14 cellular contexts compared by ENCODE assay signal in genomic region chr5:157335534-157336422, GRCh38.
A peak's percentile ranks its signal among the peaks of the same experiment; 100 is the strongest.
DNase-seq lines count a peak whose midpoint lies in the region; ATAC-seq, FAIRE-seq and TF ChIP-seq lines count a peak whose summit lies in the region.
"Had no signal": no experiment of that assay in that cellular context is flagged by ENCODE, and none has a peak within 500 bp of the region (broad histone marks: within the 10 kb centered on the region; RNA-seq: fewer than 3 reads in every experiment).

No MANE protein-coding gene starts in this region.

- H3K9ac ChIP-seq in IMR-90 (ENCODE audit: low read depth, low read length), result no peak overlapping the region
- H3K9ac ChIP-seq: BLaER1 treated with 17β-estradiol and CSF1 and Interleukin-3, amounts not matched to agents 10 nM and 100 nM had no signal

- H3K4me3 Mint-ChIP-seq in effector memory CD8-positive, alpha-beta T cell, result no peak overlapping the region
- peak overlapping the region; percentile 20 for H3K4me3 Mint-ChIP-seq in osteocyte (ENCODE audit: unreplicated experiment)

- BruUV-seq in IMR-90 (replicated peaks; lab: Mats Ljungman, UMichigan), result no TSS peak

- no peaks in the 10 kb centered on the region for H3K9me3 Mint-ChIP-seq in effector memory CD8-positive, alpha-beta T cell
- peaks cover 3% of the 10 kb centered on the region for H3K9me3 Mint-ChIP-seq in osteocyte (ENCODE audit: unreplicated experiment)

- no peak overlapping the region for H4K91ac ChIP-seq in IMR-90 (ENCODE audit: insufficient read depth, low read depth, low read length)

- no peak overlapping the region for H4K8ac ChIP-seq in IMR-90 (ENCODE audit: low read depth in 2 of 2, low read length in 2 of 2)

- peak overlapping the region; percentile 46 to 60 for H3K27ac Mint-ChIP-seq in effector memory CD8-positive, alpha-beta T cell
- peak overlapping the region; percentile 92 for H3K27ac Mint-ChIP-seq in osteocyte (ENCODE audit: unreplicated experiment)

- no peak overlapping the region for H2AFZ ChIP-seq in IMR-90 (replicated peaks; ENCODE audit: low read length, poor library complexity)

- 71% methylated on average over 1 of the region's 8 CpGs; no CpG with 5 or more reads in 1 of the 2 experiments for WGBS in IMR-90 (ENCODE audit: extremely low coverage in 2 of 2, insufficient read length in 1 of 2), 2 experiments

- H3K4ac ChIP-seq in IMR-90 (ENCODE audit: low read depth, low read length), result no peak overlapping the region

- dilution Hi-C loops in IMR-90 (cut with HindIII; ENCODE audit: low sequenced_read_pairs, unreplicated experiment), result no loop called here

- ATAC-seq in IMR-90 (ENCODE audit: low read depth) (peak; percentile 88), GM21529 (IDR thresholded peaks at IDR 0.05; ENCODE audit: unreplicated experiment) (no peak), GM18511 (IDR thresholded peaks at IDR 0.05; ENCODE audit: unreplicated experiment) (no peak)
- ATAC-seq in effector memory CD8-positive, alpha-beta T cell (replicated peaks), result no peak
- ATAC-seq: SK-N-SH treated with all-trans-retinoic acid at 6 μM for 48 hours had no signal

- no peak overlapping the region for H3K4me3 ChIP-seq in IMR-90 (ENCODE audit: insufficient read depth, low read depth, low read length)
- H3K4me3 ChIP-seq: BLaER1 treated with 17β-estradiol and CSF1 and Interleukin-3, amounts not matched to agents 10 nM and 100 nM; tibial artery had no signal

- no peaks in the 10 kb centered on the region for H3K27me3 ChIP-seq in IMR-90 (ENCODE audit: control insufficient read depth, insufficient read depth, low read length)
- H3K27me3 ChIP-seq: BLaER1 treated with 17β-estradiol and CSF1 and Interleukin-3, amounts not matched to agents 10 nM and 100 nM; tibial artery had no signal

- no peak overlapping the region for H3K56ac ChIP-seq in IMR-90 (ENCODE audit: extremely low read depth, insufficient read depth, low read length)

- H4K20me1 ChIP-seq in IMR-90 (ENCODE audit: insufficient read depth, low read length), result no peaks in the 10 kb centered on the region
- H4K20me1 ChIP-seq: BLaER1 treated with 17β-estradiol and CSF1 and Interleukin-3, amounts not matched to agents 10 nM and 100 nM had no signal

- H2BK15ac ChIP-seq in IMR-90 (ENCODE audit: low read depth, low read length), result no peak overlapping the region

- H3K27me3 Mint-ChIP-seq in effector memory CD8-positive, alpha-beta T cell, result no peaks in the 10 kb centered on the region
- no peaks in the 10 kb centered on the region for H3K27me3 Mint-ChIP-seq in osteocyte (ENCODE audit: unreplicated experiment)

- no peak for TF ChIP-seq RAD21 in IMR-90 (IDR thresholded peaks at IDR 0.05; ENCODE audit: low read length)

- H4K5ac ChIP-seq in IMR-90 (ENCODE audit: low read depth, low read length), result no peak overlapping the region

- CTCF ChIA-PET in IMR-90 (lab: Yijun Ruan, JAX), result interaction anchor here (0.7 to 2.0 kb wide), 5 partner anchors 8 to 408 kb away, joined by 3 to 9 read pairs (median 3); partner anchors contain the start of gene LSM11

- no peak overlapping the region for H3K18ac ChIP-seq in IMR-90 (ENCODE audit: low read depth, low read length)

- peaks cover 4% of the 10 kb centered on the region; the same call in 1 of the 2 replicates for H3K4me1 ChIP-seq in IMR-90 (ENCODE audit: control insufficient read depth, insufficient read depth, low read length)
- H3K4me1 ChIP-seq: tibial artery had no signal

- no peak overlapping the region for H3K23ac ChIP-seq in IMR-90 (ENCODE audit: low read depth, low read length)

- H3K14ac ChIP-seq in IMR-90 (replicated peaks; ENCODE audit: low read depth, low read length), result no peak overlapping the region

- H2BK20ac ChIP-seq in IMR-90 (ENCODE audit: low read depth, low read length), result no peak overlapping the region

- no peak overlapping the region for H2BK120ac ChIP-seq in IMR-90 (ENCODE audit: low read depth, low read length)

- POLR2A ChIA-PET in IMR-90 (lab: Charles Lee; ENCODE audit: unreplicated experiment), result interaction anchor here (1.1 kb wide), 1 partner anchor 141 kb away, joined by 3 read pairs; no protein-coding TSS in a partner anchor

- DNase-seq in AG09319 (ENCODE audit: extremely low read depth, low read depth) (peak; percentile 57), IMR-90 (peak; percentile 76), osteocyte (ENCODE audit: extremely low spot score, unreplicated experiment) (no peak), HTR-8/SVneo (ENCODE audit: insufficient read length, low spot score) (no peak), GM19240 (ENCODE audit: insufficient read length, low spot score) (no peak)
- no peak for DNase-seq in effector memory CD8-positive, alpha-beta T cell
- DNase-seq: activated naive CD4-positive, alpha-beta T cell treated with anti-CD3 and anti-CD28 coated beads, Interleukin-2, amount 50 U/mL, for 16 hours; hippocampal formation; stimulated activated CD4-positive, alpha-beta T cell treated with anti-CD3 and anti-CD28 coated beads, Interleukin-12 subunit alpha, Interleukin-12 subunit beta, amount 100 ng/mL, for 4 hours; tibial artery had no signal

- no peak overlapping the region for H2BK5ac ChIP-seq in IMR-90 (ENCODE audit: low read depth, low read length, poor library complexity, severe bottlenecking)

- H2AK5ac ChIP-seq in IMR-90 (ENCODE audit: low read depth, low read length), result no peak overlapping the region

- peaks cover 0 to 3% of the 10 kb centered on the region in 2 donors for H3K4me1 Mint-ChIP-seq in effector memory CD8-positive, alpha-beta T cell (ENCODE audit: low read depth in 2 of 2)
- H3K4me1 Mint-ChIP-seq in osteocyte (ENCODE audit: unreplicated experiment), result peaks cover 60% of the 10 kb centered on the region

- in situ Hi-C loops in IMR-90 (cut with MboI; ENCODE audit: low sequenced_read_pairs), result no loop called here

- intact Hi-C loops in IMR-90 (cut with micrococcal nuclease), result no loop called here

- no peak overlapping the region for H3K4me2 ChIP-seq in IMR-90 (ENCODE audit: low read depth, low read length)
- H3K4me2 ChIP-seq: BLaER1 treated with 17β-estradiol and CSF1 and Interleukin-3, amounts not matched to agents 10 nM and 100 nM had no signal

- no peak for TF ChIP-seq POLR2A in IMR-90 (IDR thresholded peaks at IDR 0.05; ENCODE audit: low read depth, low read length)

- H3K27ac ChIP-seq in IMR-90 (ENCODE audit: insufficient read depth, low read length), result no peak overlapping the region
- H3K27ac ChIP-seq: BLaER1 treated with 17β-estradiol and CSF1 and Interleukin-3, amounts not matched to agents 10 nM and 100 nM; tibial artery had no signal

- FAIRE-seq in HTR-8/SVneo (lab: Jason Lieb, UNC), result no peak

- peaks cover 2% of the 10 kb centered on the region; the same call in 1 of the 2 replicates for H3K9me3 ChIP-seq in IMR-90 (ENCODE audit: control insufficient read depth, insufficient read depth, low read length)
- H3K9me3 ChIP-seq: BLaER1 treated with 17β-estradiol and CSF1 and Interleukin-3, amounts not matched to agents 10 nM and 100 nM; tibial artery had no signal

- no peaks in the 10 kb centered on the region for H3K36me3 ChIP-seq in IMR-90 (ENCODE audit: control insufficient read depth, insufficient read depth, low read length)

- no peaks in the 10 kb centered on the region for H3K79me1 ChIP-seq in IMR-90 (ENCODE audit: low read depth in 1 of 2, low read length in 2 of 2)

- H3K9me1 ChIP-seq in IMR-90 (ENCODE audit: insufficient read depth, low read length), result no peaks in the 10 kb centered on the region; the same call in 1 of the 2 replicates

- H3K36me3 Mint-ChIP-seq in effector memory CD8-positive, alpha-beta T cell (ENCODE audit: insufficient read depth), result peaks cover 86% of the 10 kb centered on the region
- H3K36me3 Mint-ChIP-seq in osteocyte (ENCODE audit: unreplicated experiment), result peaks cover 20% of the 10 kb centered on the region

- H2AK9ac ChIP-seq in IMR-90 (replicated peaks; ENCODE audit: low read depth, low read length, poor library complexity), result no peak overlapping the region

- no peak for TF ChIP-seq CTCF in AG09319 (IDR thresholded peaks at IDR 0.05; ENCODE audit: low read depth, low read length)
- no peak for TF ChIP-seq CTCF in IMR-90 (conservative IDR thresholded peaks at IDR 0.05; ENCODE audit: low read depth, low read length)
- no peak for TF ChIP-seq CTCF in osteocyte (IDR thresholded peaks at IDR 0.05)

TF ChIP-seq in IMR-90, 13 proteins besides CTCF, POLR2A, EP300 and RAD21:
- TF ChIP-seq RFX5 (IDR thresholded peaks at IDR 0.05; ENCODE audit: low read depth, low read length) (no peak), ELK1 (IDR thresholded peaks at IDR 0.05; ENCODE audit: borderline replicate concordance, low read depth, low read length) (no peak)

Comparison
In these comparisons a context has a peak if more than half of its experiments do, and no peak if none do; other contexts are left out.
1. DNase-seq: peak in AG09319 (single experiment) and IMR-90 (single experiment); none in effector memory CD8-positive, alpha-beta T cell (0 of 3), osteocyte (single experiment), HTR-8/SVneo (single experiment) and GM19240 (single experiment).